ENCODE assay signal across 22 cellular contexts in genomic region chr22:41356430-41357028, GRCh38.
"Had no signal": no experiment of that assay in that cellular context is flagged by ENCODE, and none has a peak within 500 bp of the region (broad histone marks: within the 10 kb centered on the region; RNA-seq: fewer than 3 reads in every experiment).

No MANE protein-coding gene starts in this region.

- H3K36me3 ChIP-seq: neural progenitor cell, ovary had no signal

- H3K9me3 ChIP-seq: left ventricle myocardium inferior, ovary, right atrium auricular region, testis, thyroid gland, transverse colon, upper lobe of left lung, vagina had no signal

- ATAC-seq: natural killer cell; sciatic nerve; stimulated activated effector memory CD8-positive, alpha-beta T cell treated with anti-CD3 and anti-CD28 coated beads, Interleukin-12 subunit alpha, Interleukin-12 subunit beta, amount 100 ng/mL, for 72 hours had no signal

- H3K27me3 ChIP-seq: hepatocyte, neural progenitor cell, ovary, right atrium auricular region, testis, thyroid gland, transverse colon, upper lobe of left lung, vagina had no signal

- H3K79me2 ChIP-seq: hepatocyte had no signal

- H3K9ac ChIP-seq: neural progenitor cell had no signal

- H3K4me3 ChIP-seq: hepatocyte, left ventricle myocardium inferior, lung, neural progenitor cell, ovary, right atrium auricular region, skin epidermis, testis, thyroid gland, transverse colon, upper lobe of left lung, vagina had no signal

- H3K4me2 ChIP-seq: hepatocyte, neural progenitor cell had no signal

- H3K27ac ChIP-seq: hepatocyte, left ventricle myocardium inferior, neural progenitor cell, ovary, right atrium auricular region, skin epidermis, testis, thyroid gland, transverse colon, upper lobe of left lung, vagina had no signal

- H2AFZ ChIP-seq: hepatocyte, neural progenitor cell had no signal

- DNase-seq: islet precursor cell; left ventricle myocardium inferior; mesendoderm; naive B cell; natural killer cell; nephron progenitor cell; ovary; stimulated activated CD4-positive, alpha-beta T cell treated with anti-CD3 and anti-CD28 coated beads, Interleukin-4, amount 100 ng/mL, for 24 hours; stimulated activated naive CD4-positive, alpha-beta T cell; substantia nigra; testis; thyroid gland; transverse colon had no signal

- H3K4me1 ChIP-seq: testis, transverse colon, upper lobe of left lung, vagina had no signal
